In genomic region chr18:25517881-25518715, GRCh38 we compare ENCODE assay signal across 12 cellular contexts.
DNase-seq lines count a peak whose midpoint lies in the region; ATAC-seq, FAIRE-seq and TF ChIP-seq lines count a peak whose summit lies in the region.
"Had no signal": no experiment of that assay in that cellular context is flagged by ENCODE, and none has a peak within 500 bp of the region (broad histone marks: within the 10 kb centered on the region; RNA-seq: fewer than 3 reads in every experiment).

No MANE protein-coding gene starts in this region.

- no peak overlapping the region for H2AFZ ChIP-seq in endothelial cell of umbilical vein (ENCODE audit: low read depth, low read length)
- H2AFZ ChIP-seq: GM23338 had no signal

- H3K9me1 ChIP-seq in endothelial cell of umbilical vein (replicated peaks; ENCODE audit: control insufficient read depth, extremely low read depth, insufficient read depth, low read length): no peaks in the 10 kb centered on the region

- no peak for TF ChIP-seq POLR2A in endothelial cell of umbilical vein (IDR thresholded peaks at IDR 0.05; ENCODE audit: low read depth, low read length)

- peak; percentile 99 for DNase-seq in endothelial cell of umbilical vein (ENCODE audit: low read depth, low spot score)
- no peak for DNase-seq in NCI-H187 (lab: John Stamatoyannopoulos, UW)
- no peak for DNase-seq in GOT3 (lab: John Stamatoyannopoulos, UW)
- DNase-seq in sciatic nerve (ENCODE audit: low spot score): no peak
- DNase-seq in NCI-H82 treated with DMSO at 0.1 percent for 48 hours (lab: John Stamatoyannopoulos, UW; ENCODE audit: unreplicated experiment): no peak
- DNase-seq: Caco-2, SIG-M5, upper lobe of left lung had no signal

- peak overlapping the region; percentile 91 for H3K27ac ChIP-seq in endothelial cell of umbilical vein (ENCODE audit: insufficient read depth, low read depth, low read length)
- H3K27ac ChIP-seq: upper lobe of left lung had no signal

- H3K9ac ChIP-seq in endothelial cell of umbilical vein (replicated peaks; ENCODE audit: extremely low read depth, insufficient read depth, low read length): peak overlapping the region; percentile 48

- ATAC-seq in GM18520 (IDR thresholded peaks at IDR 0.05; ENCODE audit: unreplicated experiment): peak; percentile 16
- ATAC-seq in GM21529 (IDR thresholded peaks at IDR 0.05; ENCODE audit: unreplicated experiment): peak; percentile 22
- ATAC-seq in HG03159 (IDR thresholded peaks at IDR 0.05; ENCODE audit: unreplicated experiment): peak; percentile 47
- no peak for ATAC-seq in sciatic nerve
- ATAC-seq: GM23338 had no signal

- no peaks in the 10 kb centered on the region for H3K36me3 ChIP-seq in endothelial cell of umbilical vein (ENCODE audit: control insufficient read depth in 2 of 2, extremely low read depth in 1 of 2, insufficient read depth in 2 of 2, low read length in 2 of 2)
- H3K36me3 ChIP-seq: upper lobe of left lung had no signal

- peak; percentile 94 for FAIRE-seq in endothelial cell of umbilical vein (lab: Jason Lieb, UNC)

- intact Hi-C loops in endothelial cell of umbilical vein (cut with micrococcal nuclease) (loop anchor here (1.0 to 5.0 kb wide), 9 partner anchors 39 to 686 kb away; partner anchors contain the start of gene ZNF521), sciatic nerve (cut with DNase I) (no loop called here)

- peak overlapping the region; percentile 82 for H3K4me2 ChIP-seq in endothelial cell of umbilical vein (ENCODE audit: insufficient read depth, low read length)
- H3K4me2 ChIP-seq: GM23338 had no signal

- POLR2A ChIA-PET in endothelial cell of umbilical vein (lab: Charles Lee): no interaction called here

- TF ChIP-seq CTCF in endothelial cell of umbilical vein (IDR thresholded peaks at IDR 0.05; ENCODE audit: extremely low read depth in 1 of 2, insufficient read depth in 1 of 2, low read depth in 1 of 2, low read length in 2 of 2): no peak

- H3K9me3 ChIP-seq in endothelial cell of umbilical vein (replicated peaks; ENCODE audit: control insufficient read depth, insufficient read depth, low read length): no peaks in the 10 kb centered on the region
- H3K9me3 ChIP-seq: Caco-2, upper lobe of left lung had no signal

- no peaks in the 10 kb centered on the region for H3K27me3 ChIP-seq in endothelial cell of umbilical vein (ENCODE audit: control insufficient read depth in 2 of 2, insufficient read depth in 2 of 2, low read length in 2 of 2)
- H3K27me3 ChIP-seq: upper lobe of left lung had no signal

- dilution Hi-C loops in endothelial cell of umbilical vein (cut with MboI; ENCODE audit: extremely low pct_ligation_motif_present, low sequenced_read_pairs): no loop called here

- BruUV-seq in endothelial cell of umbilical vein (replicated peaks; lab: Mats Ljungman, UMichigan): no TSS peak

- H3K4me3 ChIP-seq in endothelial cell of umbilical vein (replicated peaks in 1 of 3; ENCODE audit: insufficient read depth in 1 of 3, low read depth in 1 of 3, low read length in 3 of 3): no peak overlapping the region
- H3K4me3 ChIP-seq: GM23338, upper lobe of left lung had no signal

- no peaks in the 10 kb centered on the region for H3K79me2 ChIP-seq in endothelial cell of umbilical vein (ENCODE audit: control insufficient read depth, insufficient read depth, low read length)

- H3K4me1 ChIP-seq in endothelial cell of umbilical vein (ENCODE audit: control insufficient read depth, extremely low read depth, insufficient read depth, low read length): peaks cover 37% of the 10 kb centered on the region
- H3K4me1 ChIP-seq: Caco-2, upper lobe of left lung had no signal

- no peaks in the 10 kb centered on the region for H4K20me1 ChIP-seq in endothelial cell of umbilical vein (replicated peaks; ENCODE audit: control insufficient read depth, extremely low read depth, insufficient read depth, low read length)

- CTCF ChIA-PET in endothelial cell of umbilical vein (lab: Charles Lee): interaction anchor here (0.6 to 0.8 kb wide), 2 partner anchors 46 to 165 kb away, joined by 3 read pairs; no protein-coding TSS in a partner anchor

TF ChIP-seq in endothelial cell of umbilical vein, 7 proteins besides CTCF, POLR2A, EP300 and RAD21:
- TF ChIP-seq FOS (IDR thresholded peaks at IDR 0.05; ENCODE audit: borderline replicate concordance, insufficient read depth, low read length) (peak; percentile 87), JUN (IDR thresholded peaks at IDR 0.05; ENCODE audit: borderline replicate concordance, insufficient read depth, insufficient read length, low read depth) (peak; percentile 86), GATA2 (IDR thresholded peaks at IDR 0.05; ENCODE audit: insufficient read depth, insufficient read length, low read depth, low read length) (peak; percentile 91), EZH2 (IDR thresholded peaks at IDR 0.05; ENCODE audit: borderline replicate concordance, low read depth, low read length, severe bottlenecking) (no peak), MAX (IDR thresholded peaks at IDR 0.05; ENCODE audit: insufficient read depth, insufficient read length) (no peak), MYC (IDR thresholded peaks at IDR 0.05; ENCODE audit: low read depth, low read length) (no peak), POLR2AphosphoS5 (IDR thresholded peaks at IDR 0.05; ENCODE audit: insufficient read depth, low read depth, low read length) (peak; percentile 75)
